In genomic region chr10:71811351-71811750, GRCh38 we compare ENCODE assay signal across 14 cellular contexts.
"Had no signal": no experiment of that assay in that cellular context is flagged by ENCODE, and none has a peak within 500 bp of the region (broad histone marks: within the 10 kb centered on the region; RNA-seq: fewer than 3 reads in every experiment).

No MANE protein-coding gene starts in this region.

- H3K36me3 Mint-ChIP-seq: activated naive CD8-positive, alpha-beta T cell had no signal

- H3K9me3 ChIP-seq: SJSA1 had no signal

- H3K4me3 Mint-ChIP-seq: activated B cell treated with CpG ODN at 0.5 μM for 24 hours; activated CD4-positive, alpha-beta memory T cell treated with anti-CD3 and anti-CD28 coated beads, Interleukin-2, amount 10 ng/mL, durations not matched to agents 7 days and 5 days; activated naive CD4-positive, alpha-beta T cell treated with anti-CD3 and anti-CD28 coated beads for 36 hours; activated naive CD8-positive, alpha-beta T cell; activated T-helper 17 cell treated with anti-CD3 and anti-CD28 coated beads, Interleukin-2, amount 50 U/mL, for 72 hours; brain; central memory CD8-positive, alpha-beta T cell; T-helper 1 cell treated with Interleukin-12 subunit alpha and Interleukin-12 subunit beta and Interleukin-4 antibody, amounts not matched to agents 30 μg/mL and 1 μg/mL, for 36 hours had no signal

- H3K4me3 ChIP-seq: SJSA1 had no signal

- H3K9me3 Mint-ChIP-seq: activated B cell treated with CpG ODN at 0.5 μM for 24 hours; activated CD4-positive, alpha-beta memory T cell treated with anti-CD3 and anti-CD28 coated beads, Interleukin-2, amount 10 ng/mL, durations not matched to agents 7 days and 5 days; activated naive CD4-positive, alpha-beta T cell treated with anti-CD3 and anti-CD28 coated beads for 36 hours; activated T-helper 17 cell treated with anti-CD3 and anti-CD28 coated beads, Interleukin-2, amount 50 U/mL, for 72 hours; brain; central memory CD8-positive, alpha-beta T cell; T-helper 1 cell treated with Interleukin-12 subunit alpha and Interleukin-12 subunit beta and Interleukin-4 antibody, amounts not matched to agents 30 μg/mL and 1 μg/mL, for 36 hours had no signal

- H3K27me3 ChIP-seq: SJSA1 had no signal

- H3K4me1 Mint-ChIP-seq: activated CD4-positive, alpha-beta memory T cell treated with anti-CD3 and anti-CD28 coated beads, Interleukin-2, amount 10 ng/mL, durations not matched to agents 7 days and 5 days; activated T-helper 17 cell treated with anti-CD3 and anti-CD28 coated beads, Interleukin-2, amount 50 U/mL, for 72 hours; central memory CD8-positive, alpha-beta T cell had no signal

- H3K27me3 Mint-ChIP-seq: activated B cell treated with CpG ODN at 0.5 μM for 24 hours; activated naive CD8-positive, alpha-beta T cell; activated T-helper 17 cell treated with anti-CD3 and anti-CD28 coated beads, Interleukin-2, amount 50 U/mL, for 72 hours; central memory CD8-positive, alpha-beta T cell had no signal

- H3K4me1 ChIP-seq: SJSA1 had no signal

- DNase-seq: NCI-H1092, NCI-H2029 treated with DMSO at 0.1 percent for 48 hours, NCI-H510A treated with DMSO at 0.1 percent for 48 hours, SHP77, SW 1271 had no signal

- H3K27ac Mint-ChIP-seq: activated B cell treated with CpG ODN at 0.5 μM for 24 hours; activated CD4-positive, alpha-beta memory T cell treated with anti-CD3 and anti-CD28 coated beads, Interleukin-2, amount 10 ng/mL, durations not matched to agents 7 days and 5 days; activated naive CD4-positive, alpha-beta T cell treated with anti-CD3 and anti-CD28 coated beads for 36 hours; activated naive CD8-positive, alpha-beta T cell; activated T-helper 17 cell treated with anti-CD3 and anti-CD28 coated beads, Interleukin-2, amount 50 U/mL, for 72 hours; T-helper 1 cell treated with Interleukin-12 subunit alpha and Interleukin-12 subunit beta and Interleukin-4 antibody, amounts not matched to agents 30 μg/mL and 1 μg/mL, for 36 hours had no signal

- H3K27ac ChIP-seq: SJSA1 had no signal
